ENCODE assay signal across 17 cellular contexts in genomic region chr4:82694106-82694505, GRCh38.
"Had no signal": no experiment of that assay in that cellular context is flagged by ENCODE, and none has a peak within 500 bp of the region (broad histone marks: within the 10 kb centered on the region; RNA-seq: fewer than 3 reads in every experiment).

No MANE protein-coding gene starts in this region.

- H3K27me3 ChIP-seq: heart left ventricle, right lobe of liver had no signal

- H3K27ac ChIP-seq: heart left ventricle, parathyroid adenoma, prostate gland, right lobe of liver, skin epidermis had no signal

- H2AFZ ChIP-seq: parathyroid adenoma had no signal

- ATAC-seq: heart left ventricle; left lobe of liver; naive thymus-derived CD8-positive, alpha-beta T cell; stimulated activated naive B cell treated with anti-CD40 and anti-IgM and Interleukin-4, amounts not matched to agents 10 μg/mL and 1 μg/mL and 100 μg/mL, for 72 hours; stimulated activated naive CD8-positive, alpha-beta T cell treated with anti-CD3 and anti-CD28 coated beads, Interleukin-15, amount 100 ng/mL, for 72 hours had no signal

- H3K9me3 ChIP-seq: heart left ventricle, prostate gland, right lobe of liver had no signal

- DNase-seq: effector memory CD4-positive, alpha-beta T cell; foreskin melanocyte; heart left ventricle; hypothalamus; kidney glomerular epithelial cell; mammary epithelial cell; naive thymus-derived CD8-positive, alpha-beta T cell; occipital lobe; right lobe of liver; stimulated activated CD4-positive, alpha-beta T cell treated with anti-CD3 and anti-CD28 coated beads, Interleukin-2, amount 100 ng/mL, for 24 hours; stimulated activated CD4-positive, alpha-beta T cell treated with anti-CD3 and anti-CD28 coated beads, Interleukin-4, amount 100 ng/mL, for 4 hours; stimulated activated naive B cell treated with anti-CD40 and anti-IgM and Interleukin-4, amounts not matched to agents 10 μg/mL and 1 μg/mL and 100 μg/mL, for 72 hours; stimulated activated naive CD8-positive, alpha-beta T cell treated with anti-CD3 and anti-CD28 coated beads, Interleukin-15, amount 100 ng/mL, for 72 hours had no signal

- H3K9ac ChIP-seq: parathyroid adenoma had no signal

- H3K4me1 ChIP-seq: heart left ventricle, parathyroid adenoma, prostate gland, right lobe of liver had no signal

- H3K36me3 ChIP-seq: heart left ventricle, prostate gland, right lobe of liver had no signal

- H3K4me3 ChIP-seq: heart left ventricle, prostate gland, right lobe of liver, skin epidermis had no signal

- H3K79me2 ChIP-seq: parathyroid adenoma had no signal
